Comparison of ENCODE assay signal across 9 cellular contexts in genomic region chr11:86047275-86047991, GRCh38. TPM values are rescaled to one million over a fixed set of nuclear protein-coding genes. Genes with fewer than 3 reads are reported as not detected.
DNase-seq lines count a peak whose midpoint lies in the region; ATAC-seq and TF ChIP-seq lines count a peak whose summit lies in the region.
"Had no signal": no experiment of that assay in that cellular context is flagged by ENCODE, and none has a peak within 500 bp of the region (broad histone marks: within the 10 kb centered on the region; RNA-seq: fewer than 3 reads in every experiment).

No MANE protein-coding gene starts in this region.

- no peak overlapping the region for H3K4me3 ChIP-seq in lower lobe of right lung

- H3K27me3 ChIP-seq in lower lobe of right lung (ENCODE audit: low read depth), result no peaks in the 10 kb centered on the region

- TF ChIP-seq CTCF in lower lobe of right lung (IDR thresholded peaks at IDR 0.05), result no peak

- intact Hi-C loops in lower lobe of right lung (cut with DNase I), result loop anchor here (10.0 kb wide), 1 partner anchor 147 kb away; no protein-coding TSS in a partner anchor

- H3K9me3 ChIP-seq in lower lobe of right lung, result no peaks in the 10 kb centered on the region

- no peaks in the 10 kb centered on the region for H3K36me3 ChIP-seq in lower lobe of right lung

- no peak overlapping the region for H3K27ac ChIP-seq in lower lobe of right lung

- H3K4me1 ChIP-seq in lower lobe of right lung, result peaks cover 87% of the 10 kb centered on the region

- DNase-seq in EH (ENCODE audit: low read depth) (peak; percentile 69), lower lobe of right lung (no peak), GM19240 (ENCODE audit: insufficient read length, low spot score) (no peak), NCI-H2029 treated with DMSO at 0.1 percent for 48 hours (lab: John Stamatoyannopoulos, UW) (no peak)
- peak; percentile 50 to 64 for DNase-seq in activated CD4-positive, alpha-beta T cell treated with anti-CD3 and anti-CD28 coated beads, Interleukin-2, amount 50 U/mL, for 48 hours
- DNase-seq in effector CD8-positive, alpha-beta T cell (lab: John Stamatoyannopoulos, UW), result no peak

- peak; percentile 45 for ATAC-seq in HG02623 (IDR thresholded peaks at IDR 0.05; ENCODE audit: unreplicated experiment)
- ATAC-seq in lower lobe of right lung, result peak; percentile 39 to 45
- ATAC-seq in HG02884 (IDR thresholded peaks at IDR 0.05; ENCODE audit: unreplicated experiment), result no peak
- ATAC-seq: HCT116 had no signal

RNA-seq across cellular contexts. Expression of gene PICALM, which starts 21.5 kb away (rescaled TPM):
- total RNA-seq in lower lobe of right lung, result 190 TPM

Comparison
In these comparisons a context has a peak if more than half of its experiments do, and no peak if none do; other contexts are left out.
1. DNase-seq: peak in EH (single experiment) and activated CD4-positive, alpha-beta T cell treated with anti-CD3 and anti-CD28 coated beads, Interleukin-2, amount 50 U/mL, for 48 hours (2 of 2); none in lower lobe of right lung (single experiment), GM19240 (single experiment), effector CD8-positive, alpha-beta T cell (single experiment) and NCI-H2029 treated with DMSO at 0.1 percent for 48 hours (single experiment).